8 cellular contexts compared by ENCODE assay signal in the genomic region with DNA sequence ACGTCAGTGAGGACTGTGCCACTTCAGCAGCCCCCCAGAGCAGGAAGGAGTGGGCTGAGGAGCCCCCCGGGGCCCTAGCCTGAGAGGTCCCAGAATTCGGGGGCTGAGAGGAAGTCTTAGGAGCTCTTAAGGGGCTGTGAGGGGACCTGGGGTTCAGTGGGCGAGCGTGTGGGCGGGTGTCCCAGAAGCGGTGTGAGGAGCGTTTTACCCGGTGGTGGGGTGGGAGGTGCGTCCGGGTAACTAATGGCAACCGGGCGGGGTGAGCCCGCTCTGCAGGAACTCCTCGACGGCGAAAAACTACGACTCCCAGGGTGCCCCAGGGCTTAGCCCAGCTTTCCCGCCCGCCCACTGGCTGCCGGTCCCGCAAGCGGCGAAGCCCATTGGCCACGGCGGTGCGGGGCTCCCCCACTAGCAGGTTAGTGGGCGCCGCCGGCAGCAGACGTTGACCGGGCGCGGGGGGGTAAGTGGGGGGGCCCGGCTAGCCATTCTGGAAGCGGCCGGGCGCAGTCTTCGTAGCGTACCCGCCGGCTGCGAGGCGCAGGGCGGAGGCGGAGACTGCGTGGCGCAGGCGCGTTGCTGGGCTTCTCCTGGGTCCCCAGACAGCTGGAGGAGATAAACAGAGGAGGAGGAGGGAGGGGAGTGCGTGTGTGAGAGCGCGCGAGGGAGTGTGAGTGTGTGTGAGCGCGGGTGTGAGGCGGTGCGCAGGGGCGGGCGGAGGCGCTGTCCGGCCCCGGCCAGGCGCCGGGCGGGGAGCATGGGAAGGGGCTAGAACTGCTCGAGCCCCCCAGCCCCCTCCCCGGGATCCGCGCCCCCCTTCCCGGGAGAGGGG. TPM values are rescaled to one million over a fixed set of nuclear protein-coding genes. Genes with fewer than 3 reads are reported as not detected.
DNase-seq lines count a peak whose midpoint lies in the region; ATAC-seq and TF ChIP-seq lines count a peak whose summit lies in the region.

TSS of gene WDTC1 (plus strand) at position 579 of the 829 bp plus-strand sequence. CDS start 26,423 bp downstream, outside the sequence.

- H3K4me1 ChIP-seq in left ventricle myocardium inferior (peaks cover 32% of the 10 kb centered on the region), prostate gland (replicated peaks) (no peaks in the 10 kb centered on the region), urinary bladder (ENCODE audit: insufficient read depth) (peaks cover 3% of the 10 kb centered on the region)

- DNase-seq in NCI-H187 (lab: John Stamatoyannopoulos, UW) = peak; percentile 93
- peak; percentile 97 to 99 (median 98) for DNase-seq in T-helper 2 cell
- peak; percentile 99 for DNase-seq in left ventricle myocardium inferior
- DNase-seq in prostate gland (ENCODE audit: low spot score) = peak; percentile 97

- H3K27me3 ChIP-seq in left ventricle myocardium inferior (ENCODE audit: low read depth) (no peaks in the 10 kb centered on the region), prostate gland (replicated peaks; ENCODE audit: insufficient read depth) (no peaks in the 10 kb centered on the region)

- TF ChIP-seq CTCF in left ventricle myocardium inferior (IDR thresholded peaks at IDR 0.05; ENCODE audit: borderline replicate concordance) = no peak
- peak in 2 of 4 experiments; percentile 7 to 29 for TF ChIP-seq CTCF in prostate gland (IDR thresholded peaks at IDR 0.05)

- H3K36me3 ChIP-seq in left ventricle myocardium inferior (no peaks in the 10 kb centered on the region), prostate gland (no peaks in the 10 kb centered on the region), urinary bladder (ENCODE audit: insufficient read depth) (no peaks in the 10 kb centered on the region)

- ATAC-seq in GM18498 (IDR thresholded peaks at IDR 0.05; ENCODE audit: unreplicated experiment) (peak; percentile 90), HG02938 (IDR thresholded peaks at IDR 0.05; ENCODE audit: unreplicated experiment) (peak; percentile 84)

- no peaks in the 10 kb centered on the region for H3K9me3 ChIP-seq in left ventricle myocardium inferior (replicated peaks)
- no peaks in the 10 kb centered on the region for H3K9me3 ChIP-seq in prostate gland

- H3K4me3 ChIP-seq in left ventricle myocardium inferior (peak within 1 kb of the TSS; percentile 99), prostate gland (peak within 1 kb of the TSS; percentile 94 to 99), urinary bladder (ENCODE audit: low read depth, low read length) (peak within 1 kb of the TSS; percentile 100)

- 1% methylated on average over 65 of the region's 71 CpGs for WGBS in prostate gland
- WGBS in urinary bladder = 1% methylated on average over 71 of the region's 71 CpGs

- TF ChIP-seq POLR2A in prostate gland (IDR thresholded peaks at IDR 0.05) = peak; percentile 85

- peak within 1 kb of the TSS; percentile 55 for H3K27ac ChIP-seq in angular gyrus (ENCODE audit: low read depth, low read length)
- peak within 1 kb of the TSS; percentile 91 for H3K27ac ChIP-seq in left ventricle myocardium inferior (replicated peaks)
- H3K27ac ChIP-seq in prostate gland = peak within 1 kb of the TSS; percentile 82 to 90
- H3K27ac ChIP-seq in urinary bladder (ENCODE audit: low read depth) = peak within 1 kb of the TSS; percentile 38

- intact Hi-C loops in left ventricle myocardium inferior (cut with micrococcal nuclease) (no loop called here), prostate gland (cut with DNase I) (no loop called here)

RNA-seq across cellular contexts. Expression of gene WDTC1, which starts in this region (rescaled TPM):
- total RNA-seq in left ventricle myocardium inferior (61.1 TPM), prostate gland (10 to 100 TPM; 45.1 to 56.1 TPM), urinary bladder (16.5 TPM)
- 39.8 TPM for polyA plus RNA-seq in urinary bladder

Comparison
In these comparisons a context has a peak if more than half of its experiments do, and no peak if none do; other contexts are left out.
1. Peak in every context shown above with its lines: DNase-seq, ATAC-seq, H3K4me3 ChIP-seq and H3K27ac ChIP-seq.
2. H3K27ac ChIP-seq: peak in every context shown above with its lines; median percentile 91 in left ventricle myocardium inferior; 86 in prostate gland; 55 in angular gyrus; 38 in urinary bladder.